Comparison of ENCODE assay signal across 1 cellular context in genomic region chr11:117509543-117509942, GRCh38.
TF ChIP-seq lines count a peak whose summit lies in the region.

No MANE protein-coding gene starts in this region.

TF ChIP-seq in SK-N-SH, 30 proteins besides CTCF, POLR2A, EP300 and RAD21 (continued from another document):
- TF ChIP-seq PBX3 (IDR thresholded peaks at IDR 0.05) (no peak), EZH2phosphoT487 (IDR thresholded peaks at IDR 0.05; ENCODE audit: borderline replicate concordance, low read depth) (no peak), JUND (IDR thresholded peaks at IDR 0.05) (no peak), TEAD4 (IDR thresholded peaks at IDR 0.05; ENCODE audit: borderline replicate concordance, insufficient read depth) (no peak), YY1 (IDR thresholded peaks at IDR 0.05; ENCODE audit: low read depth) (no peak), GABPA (IDR thresholded peaks at IDR 0.05; ENCODE audit: low read depth) (no peak), POLR2AphosphoS5 (IDR thresholded peaks at IDR 0.05; ENCODE audit: low read depth, low read length) (no peak), MXI1 (IDR thresholded peaks at IDR 0.05; ENCODE audit: low read depth, low read length) (no peak)
